In the genomic region with DNA sequence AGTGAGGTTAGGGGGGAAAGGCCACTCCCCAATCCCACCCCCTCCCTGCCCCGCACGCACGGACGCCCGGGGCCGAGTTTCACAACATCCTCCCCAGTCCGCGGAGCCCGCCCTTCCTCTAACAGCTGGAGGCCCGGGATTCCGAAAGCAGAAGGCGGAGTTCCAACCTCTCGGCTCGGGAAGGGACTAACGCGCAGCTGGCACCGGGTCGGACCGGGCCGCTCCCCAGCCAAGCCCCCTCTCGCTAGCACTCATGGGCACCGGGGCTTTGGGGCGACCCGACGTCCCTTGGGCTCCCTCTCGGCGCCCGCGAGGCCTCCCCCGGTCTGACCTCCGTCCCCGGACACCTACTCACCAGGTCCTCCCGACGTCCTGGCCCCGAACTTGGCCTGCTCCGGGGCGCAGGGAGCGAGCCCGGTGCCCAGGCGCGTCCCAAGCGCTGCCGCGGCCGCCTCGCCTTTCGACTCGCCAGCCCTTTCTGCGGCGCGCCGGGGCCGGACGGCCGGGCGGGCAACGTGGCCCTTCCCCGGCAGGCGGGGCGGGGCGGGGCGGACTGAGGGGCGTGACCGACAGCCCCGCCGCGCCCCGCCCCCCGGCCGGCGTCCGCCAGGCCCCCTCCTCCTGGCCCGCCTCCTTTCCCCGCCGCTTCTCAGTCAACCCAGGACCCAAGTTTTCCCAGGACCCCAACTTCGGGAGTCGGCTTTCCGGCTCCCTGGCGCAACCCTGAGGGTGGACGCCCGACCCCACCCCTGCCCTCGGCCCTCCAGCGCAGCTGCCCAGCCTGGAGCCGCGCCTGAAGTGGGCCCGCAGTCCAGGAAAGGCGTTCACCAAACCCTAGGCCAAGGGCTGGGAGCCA, we compare ENCODE assay signal across 1 cellular context.
TF ChIP-seq lines count a peak whose summit lies in the region.

A gene (minus strand): TSS at position 482 of the 856 bp plus-strand sequence. CDS start 9,835 bp downstream, outside the sequence.

TF ChIP-seq in K562, 482 proteins besides CTCF, POLR2A, EP300 and RAD21 (continued from another document and continues in another):
- TF ChIP-seq, protein P1, sequence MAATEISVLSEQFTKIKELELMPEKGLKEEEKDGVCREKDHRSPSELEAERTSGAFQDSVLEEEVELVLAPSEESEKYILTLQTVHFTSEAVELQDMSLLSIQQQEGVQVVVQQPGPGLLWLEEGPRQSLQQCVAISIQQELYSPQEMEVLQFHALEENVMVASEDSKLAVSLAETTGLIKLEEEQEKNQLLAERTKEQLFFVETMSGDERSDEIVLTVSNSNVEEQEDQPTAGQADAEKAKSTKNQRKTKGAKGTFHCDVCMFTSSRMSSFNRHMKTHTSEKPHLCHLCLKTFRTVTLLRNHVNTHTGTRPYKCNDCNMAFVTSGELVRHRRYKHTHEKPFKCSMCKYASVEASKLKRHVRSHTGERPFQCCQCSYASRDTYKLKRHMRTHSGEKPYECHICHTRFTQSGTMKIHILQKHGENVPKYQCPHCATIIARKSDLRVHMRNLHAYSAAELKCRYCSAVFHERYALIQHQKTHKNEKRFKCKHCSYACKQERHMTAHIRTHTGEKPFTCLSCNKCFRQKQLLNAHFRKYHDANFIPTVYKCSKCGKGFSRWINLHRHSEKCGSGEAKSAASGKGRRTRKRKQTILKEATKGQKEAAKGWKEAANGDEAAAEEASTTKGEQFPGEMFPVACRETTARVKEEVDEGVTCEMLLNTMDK (IDR thresholded peaks at IDR 0.05; ENCODE audit: borderline replicate concordance, insufficient read depth, low read depth, low read length, poor library complexity, severe bottlenecking) = no peak
- TF ChIP-seq ILF3 (IDR thresholded peaks at IDR 0.05; ENCODE audit: borderline replicate concordance) (no peak), ZNF589 (CRISPR knock-in tag; IDR thresholded peaks at IDR 0.05; ENCODE audit: low read depth) (no peak), PCBP2 (IDR thresholded peaks at IDR 0.05; ENCODE audit: low read depth, low read length, poor library complexity, severe bottlenecking) (no peak), FOXJ2 (tag; IDR thresholded peaks at IDR 0.05) (no peak), FOXK2 (conservative IDR thresholded peaks at IDR 0.05 in 1 of 2, IDR thresholded peaks at IDR 0.05 in 1 of 2; ENCODE audit: low read depth in 2 of 2) (no peak), MTF1 (CRISPR knock-in tag; IDR thresholded peaks at IDR 0.05; ENCODE audit: borderline replicate concordance) (no peak), POLR3A (IDR thresholded peaks at IDR 0.05; ENCODE audit: borderline replicate concordance, extremely low read depth, insufficient read depth, insufficient read length) (no peak), FOXK1 (CRISPR knock-in tag; IDR thresholded peaks at IDR 0.05; ENCODE audit: borderline replicate concordance) (no peak), SMAD1 (IDR thresholded peaks at IDR 0.05; ENCODE audit: low read depth, low read length, partially characterized antibody) (no peak), ZNF431 (CRISPR knock-in tag; IDR thresholded peaks at IDR 0.05) (peak; percentile 32; the same call in 1 of the 2 replicates), HSF4 (CRISPR knock-in tag; IDR thresholded peaks at IDR 0.05; ENCODE audit: borderline replicate concordance) (no peak), SRSF1 (IDR thresholded peaks at IDR 0.05; ENCODE audit: low read depth, low read length) (no peak), NFE2L1 (tag; IDR thresholded peaks at IDR 0.05; ENCODE audit: borderline replicate concordance, low read depth) (no peak), MYBL2 (IDR thresholded peaks at IDR 0.05; ENCODE audit: low read depth) (no peak), MYBL2 (CRISPR knock-in tag; IDR thresholded peaks at IDR 0.05; ENCODE audit: borderline replicate concordance) (no peak), CBFA2T2 (conservative IDR thresholded peaks at IDR 0.05) (no peak), ZNF282 (CRISPR knock-in tag; IDR thresholded peaks at IDR 0.05) (no peak), SMARCB1 (IDR thresholded peaks at IDR 0.05; ENCODE audit: insufficient read length, low read depth) (no peak), TAF15 (IDR thresholded peaks at IDR 0.05; ENCODE audit: low read depth, low read length) (no peak), NEUROD1 (IDR thresholded peaks at IDR 0.05; ENCODE audit: borderline replicate concordance, low read depth, low read length, partially characterized antibody) (no peak), ZNF699 (CRISPR knock-in tag; IDR thresholded peaks at IDR 0.05; ENCODE audit: insufficient replicate concordance) (no peak), ZNF232 (CRISPR knock-in tag; IDR thresholded peaks at IDR 0.05) (no peak), PURB (CRISPR knock-in tag; IDR thresholded peaks at IDR 0.05; ENCODE audit: low read depth) (no peak), ESRRB (CRISPR knock-in tag; IDR thresholded peaks at IDR 0.05; ENCODE audit: borderline replicate concordance) (no peak), MED1 (CRISPR knock-in tag; IDR thresholded peaks at IDR 0.05; ENCODE audit: borderline replicate concordance) (no peak), HNRNPK (IDR thresholded peaks at IDR 0.05; ENCODE audit: low read depth, low read length, poor library complexity, severe bottlenecking) (no peak), KHSRP (IDR thresholded peaks at IDR 0.05) (no peak), TAF9B (IDR thresholded peaks at IDR 0.05; ENCODE audit: partially characterized antibody) (no peak), NCOA4 (IDR thresholded peaks at IDR 0.05; ENCODE audit: partially characterized antibody) (no peak), RB1 (IDR thresholded peaks at IDR 0.05; ENCODE audit: low read depth) (0 out of 2 replicates have a peak, but pooled peaks have one; percentile 43), ZNF583 (CRISPR knock-in tag; IDR thresholded peaks at IDR 0.05) (no peak)
- TF ChIP-seq, protein P2, sequence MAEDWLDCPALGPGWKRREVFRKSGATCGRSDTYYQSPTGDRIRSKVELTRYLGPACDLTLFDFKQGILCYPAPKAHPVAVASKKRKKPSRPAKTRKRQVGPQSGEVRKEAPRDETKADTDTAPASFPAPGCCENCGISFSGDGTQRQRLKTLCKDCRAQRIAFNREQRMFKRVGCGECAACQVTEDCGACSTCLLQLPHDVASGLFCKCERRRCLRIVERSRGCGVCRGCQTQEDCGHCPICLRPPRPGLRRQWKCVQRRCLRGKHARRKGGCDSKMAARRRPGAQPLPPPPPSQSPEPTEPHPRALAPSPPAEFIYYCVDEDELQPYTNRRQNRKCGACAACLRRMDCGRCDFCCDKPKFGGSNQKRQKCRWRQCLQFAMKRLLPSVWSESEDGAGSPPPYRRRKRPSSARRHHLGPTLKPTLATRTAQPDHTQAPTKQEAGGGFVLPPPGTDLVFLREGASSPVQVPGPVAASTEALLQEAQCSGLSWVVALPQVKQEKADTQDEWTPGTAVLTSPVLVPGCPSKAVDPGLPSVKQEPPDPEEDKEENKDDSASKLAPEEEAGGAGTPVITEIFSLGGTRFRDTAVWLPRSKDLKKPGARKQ (CRISPR knock-in tag; IDR thresholded peaks at IDR 0.05) = no peak
- TF ChIP-seq, protein P3, sequence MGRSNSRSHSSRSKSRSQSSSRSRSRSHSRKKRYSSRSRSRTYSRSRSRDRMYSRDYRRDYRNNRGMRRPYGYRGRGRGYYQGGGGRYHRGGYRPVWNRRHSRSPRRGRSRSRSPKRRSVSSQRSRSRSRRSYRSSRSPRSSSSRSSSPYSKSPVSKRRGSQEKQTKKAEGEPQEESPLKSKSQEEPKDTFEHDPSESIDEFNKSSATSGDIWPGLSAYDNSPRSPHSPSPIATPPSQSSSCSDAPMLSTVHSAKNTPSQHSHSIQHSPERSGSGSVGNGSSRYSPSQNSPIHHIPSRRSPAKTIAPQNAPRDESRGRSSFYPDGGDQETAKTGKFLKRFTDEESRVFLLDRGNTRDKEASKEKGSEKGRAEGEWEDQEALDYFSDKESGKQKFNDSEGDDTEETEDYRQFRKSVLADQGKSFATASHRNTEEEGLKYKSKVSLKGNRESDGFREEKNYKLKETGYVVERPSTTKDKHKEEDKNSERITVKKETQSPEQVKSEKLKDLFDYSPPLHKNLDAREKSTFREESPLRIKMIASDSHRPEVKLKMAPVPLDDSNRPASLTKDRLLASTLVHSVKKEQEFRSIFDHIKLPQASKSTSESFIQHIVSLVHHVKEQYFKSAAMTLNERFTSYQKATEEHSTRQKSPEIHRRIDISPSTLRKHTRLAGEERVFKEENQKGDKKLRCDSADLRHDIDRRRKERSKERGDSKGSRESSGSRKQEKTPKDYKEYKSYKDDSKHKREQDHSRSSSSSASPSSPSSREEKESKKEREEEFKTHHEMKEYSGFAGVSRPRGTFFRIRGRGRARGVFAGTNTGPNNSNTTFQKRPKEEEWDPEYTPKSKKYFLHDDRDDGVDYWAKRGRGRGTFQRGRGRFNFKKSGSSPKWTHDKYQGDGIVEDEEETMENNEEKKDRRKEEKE (IDR thresholded peaks at IDR 0.05; ENCODE audit: borderline replicate concordance in 1 of 2, control insufficient read depth in 1 of 2, low read depth in 2 of 2, low read length in 1 of 2) = no peak
- TF ChIP-seq, protein P4, sequence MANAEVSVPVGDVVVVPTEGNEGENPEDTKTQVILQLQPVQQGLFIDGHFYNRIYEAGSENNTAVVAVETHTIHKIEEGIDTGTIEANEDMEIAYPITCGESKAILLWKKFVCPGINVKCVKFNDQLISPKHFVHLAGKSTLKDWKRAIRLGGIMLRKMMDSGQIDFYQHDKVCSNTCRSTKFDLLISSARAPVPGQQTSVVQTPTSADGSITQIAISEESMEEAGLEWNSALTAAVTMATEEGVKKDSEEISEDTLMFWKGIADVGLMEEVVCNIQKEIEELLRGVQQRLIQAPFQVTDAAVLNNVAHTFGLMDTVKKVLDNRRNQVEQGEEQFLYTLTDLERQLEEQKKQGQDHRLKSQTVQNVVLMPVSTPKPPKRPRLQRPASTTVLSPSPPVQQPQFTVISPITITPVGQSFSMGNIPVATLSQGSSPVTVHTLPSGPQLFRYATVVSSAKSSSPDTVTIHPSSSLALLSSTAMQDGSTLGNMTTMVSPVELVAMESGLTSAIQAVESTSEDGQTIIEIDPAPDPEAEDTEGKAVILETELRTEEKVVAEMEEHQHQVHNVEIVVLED (CRISPR knock-in tag; IDR thresholded peaks at IDR 0.05) = no peak
- TF ChIP-seq, protein P5, sequence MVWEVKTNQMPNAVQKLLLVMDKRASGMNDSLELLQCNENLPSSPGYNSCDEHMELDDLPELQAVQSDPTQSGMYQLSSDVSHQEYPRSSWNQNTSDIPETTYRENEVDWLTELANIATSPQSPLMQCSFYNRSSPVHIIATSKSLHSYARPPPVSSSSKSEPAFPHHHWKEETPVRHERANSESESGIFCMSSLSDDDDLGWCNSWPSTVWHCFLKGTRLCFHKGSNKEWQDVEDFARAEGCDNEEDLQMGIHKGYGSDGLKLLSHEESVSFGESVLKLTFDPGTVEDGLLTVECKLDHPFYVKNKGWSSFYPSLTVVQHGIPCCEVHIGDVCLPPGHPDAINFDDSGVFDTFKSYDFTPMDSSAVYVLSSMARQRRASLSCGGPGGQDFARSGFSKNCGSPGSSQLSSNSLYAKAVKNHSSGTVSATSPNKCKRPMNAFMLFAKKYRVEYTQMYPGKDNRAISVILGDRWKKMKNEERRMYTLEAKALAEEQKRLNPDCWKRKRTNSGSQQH (CRISPR knock-in tag; IDR thresholded peaks at IDR 0.05) = no peak
- TF ChIP-seq, protein P6, sequence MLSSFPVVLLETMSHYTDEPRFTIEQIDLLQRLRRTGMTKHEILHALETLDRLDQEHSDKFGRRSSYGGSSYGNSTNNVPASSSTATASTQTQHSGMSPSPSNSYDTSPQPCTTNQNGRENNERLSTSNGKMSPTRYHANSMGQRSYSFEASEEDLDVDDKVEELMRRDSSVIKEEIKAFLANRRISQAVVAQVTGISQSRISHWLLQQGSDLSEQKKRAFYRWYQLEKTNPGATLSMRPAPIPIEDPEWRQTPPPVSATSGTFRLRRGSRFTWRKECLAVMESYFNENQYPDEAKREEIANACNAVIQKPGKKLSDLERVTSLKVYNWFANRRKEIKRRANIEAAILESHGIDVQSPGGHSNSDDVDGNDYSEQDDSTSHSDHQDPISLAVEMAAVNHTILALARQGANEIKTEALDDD (IDR thresholded peaks at IDR 0.05) = no peak
- TF ChIP-seq, protein P7, sequence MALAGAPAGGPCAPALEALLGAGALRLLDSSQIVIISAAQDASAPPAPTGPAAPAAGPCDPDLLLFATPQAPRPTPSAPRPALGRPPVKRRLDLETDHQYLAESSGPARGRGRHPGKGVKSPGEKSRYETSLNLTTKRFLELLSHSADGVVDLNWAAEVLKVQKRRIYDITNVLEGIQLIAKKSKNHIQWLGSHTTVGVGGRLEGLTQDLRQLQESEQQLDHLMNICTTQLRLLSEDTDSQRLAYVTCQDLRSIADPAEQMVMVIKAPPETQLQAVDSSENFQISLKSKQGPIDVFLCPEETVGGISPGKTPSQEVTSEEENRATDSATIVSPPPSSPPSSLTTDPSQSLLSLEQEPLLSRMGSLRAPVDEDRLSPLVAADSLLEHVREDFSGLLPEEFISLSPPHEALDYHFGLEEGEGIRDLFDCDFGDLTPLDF (CRISPR knock-in tag; IDR thresholded peaks at IDR 0.05) = no peak
- TF ChIP-seq, protein P8, sequence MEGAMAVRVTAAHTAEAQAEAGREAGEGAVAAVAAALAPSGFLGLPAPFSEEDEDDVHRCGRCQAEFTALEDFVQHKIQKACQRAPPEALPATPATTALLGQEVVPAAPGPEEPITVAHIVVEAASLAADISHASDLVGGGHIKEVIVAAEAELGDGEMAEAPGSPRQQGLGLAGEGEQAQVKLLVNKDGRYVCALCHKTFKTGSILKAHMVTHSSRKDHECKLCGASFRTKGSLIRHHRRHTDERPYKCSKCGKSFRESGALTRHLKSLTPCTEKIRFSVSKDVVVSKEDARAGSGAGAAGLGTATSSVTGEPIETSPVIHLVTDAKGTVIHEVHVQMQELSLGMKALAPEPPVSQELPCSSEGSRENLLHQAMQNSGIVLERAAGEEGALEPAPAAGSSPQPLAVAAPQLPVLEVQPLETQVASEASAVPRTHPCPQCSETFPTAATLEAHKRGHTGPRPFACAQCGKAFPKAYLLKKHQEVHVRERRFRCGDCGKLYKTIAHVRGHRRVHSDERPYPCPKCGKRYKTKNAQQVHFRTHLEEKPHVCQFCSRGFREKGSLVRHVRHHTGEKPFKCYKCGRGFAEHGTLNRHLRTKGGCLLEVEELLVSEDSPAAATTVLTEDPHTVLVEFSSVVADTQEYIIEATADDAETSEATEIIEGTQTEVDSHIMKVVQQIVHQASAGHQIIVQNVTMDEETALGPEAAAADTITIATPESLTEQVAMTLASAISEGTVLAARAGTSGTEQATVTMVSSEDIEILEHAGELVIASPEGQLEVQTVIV (CRISPR knock-in tag; IDR thresholded peaks at IDR 0.05; ENCODE audit: borderline replicate concordance) = no peak
